21 cellular contexts compared by ENCODE assay signal in genomic region chr3:149227591-149228268, GRCh38. TPM values are rescaled to one million over a fixed set of nuclear protein-coding genes. Genes with fewer than 3 reads are reported as not detected.
"Had no signal": no experiment of that assay in that cellular context is flagged by ENCODE, and none has a peak within 500 bp of the region (broad histone marks: within the 10 kb centered on the region; RNA-seq: fewer than 3 reads in every experiment).

No MANE protein-coding gene starts in this region.

- DNase-seq: activated B cell treated with CpG ODN at 0.5 μM for 24 hours; activated CD4-positive, alpha-beta memory T cell treated with anti-CD3 and anti-CD28 coated beads for 36 hours; activated CD4-positive, alpha-beta T cell treated with anti-CD3 and anti-CD28 coated beads for 1 hour; activated CD4-positive, alpha-beta T cell treated with anti-CD3 and anti-CD28 coated beads, Interleukin-2, amount 10 ng/mL, durations not matched to agents 24 days and 14 days; activated CD8-positive, alpha-beta memory T cell treated with anti-CD3 and anti-CD28 coated beads for 24 hours; activated effector memory CD4-positive, alpha-beta T cell treated with anti-CD3 and anti-CD28 coated beads, Interleukin-2, amount 50 U/mL, for 16 hours; activated naive CD4-positive, alpha-beta T cell treated with Interleukin-2 at 50 U/mL for 16 hours; activated naive CD8-positive, alpha-beta T cell treated with anti-CD3 and anti-CD28 coated beads, Interleukin-2, amount 50 U/mL, for 24 hours; activated T-cell treated with anti-CD3 and anti-CD28 coated beads, Interleukin-2, amount 50 U/mL, for 4 hours; MM.1S; NCI-H1105; NCI-H1436; NCI-H187; NCI-H2081; NCI-H510A treated with DMSO at 0.1 percent for 48 hours; NCI-H69; SIG-M5; T-helper 17 cell; T-helper 9 cell had no signal

- ATAC-seq: activated naive CD4-positive, alpha-beta T cell treated with anti-CD3 and anti-CD28 coated beads, Interleukin-2, amount 50 U/mL, for 72 hours; activated naive CD8-positive, alpha-beta T cell treated with anti-CD3 and anti-CD28 coated beads, Interleukin-2, amount 50 U/mL, for 24 hours; activated T-cell treated with anti-CD3 and anti-CD28 coated beads, Interleukin-2, amount 50 U/mL, for 4 hours; T-helper 17 cell had no signal

RNA-seq across cellular contexts. Expression of gene CP, which starts 6.1 kb away (rescaled TPM):
- total RNA-seq: activated B cell treated with CpG ODN at 0.5 μM for 24 hours; activated CD4-positive, alpha-beta memory T cell treated with anti-CD3 and anti-CD28 coated beads for 36 hours; activated CD4-positive, alpha-beta T cell treated with anti-CD3 and anti-CD28 coated beads, Interleukin-2, amount 10 ng/mL, durations not matched to agents 24 days and 14 days; activated naive CD4-positive, alpha-beta T cell treated with anti-CD3 and anti-CD28 coated beads, Interleukin-2, amount 50 U/mL, for 72 hours; RPMI7951; T-helper 17 cell had no signal
